In the genomic region with DNA sequence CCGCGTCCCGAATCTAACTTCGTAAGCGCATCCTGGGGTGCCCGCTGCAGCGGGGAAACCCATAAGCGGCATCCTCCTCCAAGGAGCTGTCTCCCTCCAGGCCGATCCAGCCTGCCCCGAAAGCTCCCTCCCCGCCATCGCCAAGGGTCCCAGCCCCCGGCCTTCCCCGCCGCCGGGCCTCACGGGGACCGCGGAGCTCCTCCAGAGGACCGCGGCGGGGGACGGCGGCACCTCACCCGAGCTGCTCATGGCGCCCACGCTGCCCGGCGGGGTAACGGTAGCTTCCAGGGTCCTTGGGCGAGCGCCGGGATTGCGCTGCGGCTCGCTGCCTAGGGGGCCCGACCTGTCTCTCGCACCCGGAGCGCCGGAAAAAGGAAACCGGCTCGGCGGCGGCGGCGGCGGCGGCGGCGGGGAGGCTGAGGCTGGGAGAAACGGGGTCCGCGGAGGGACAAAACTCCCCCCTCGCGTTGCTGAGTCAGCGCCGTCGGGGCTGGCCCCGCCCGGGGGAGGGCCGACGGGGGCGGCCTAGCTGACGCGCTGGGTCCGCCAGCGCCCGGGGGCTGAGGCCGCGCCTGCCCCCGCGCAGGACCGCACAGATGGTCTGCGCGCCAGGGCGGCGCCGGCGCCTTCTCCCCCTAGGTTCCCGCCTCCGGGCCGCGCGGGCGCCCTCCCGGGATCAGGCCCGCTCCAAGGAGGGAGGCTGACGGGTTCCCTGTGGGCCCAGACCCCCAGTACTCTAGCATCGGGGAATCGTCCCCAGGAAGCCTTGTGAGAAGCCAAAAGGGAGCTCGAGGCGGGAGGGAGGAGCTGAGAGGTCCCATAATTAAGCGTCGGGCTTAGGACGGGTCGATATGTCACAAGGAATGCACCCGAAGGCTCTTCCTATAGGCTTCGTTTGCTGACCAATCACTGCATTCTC, we compare ENCODE assay signal across 8 cellular contexts. TPM values are rescaled to one million over a fixed set of nuclear protein-coding genes. Genes with fewer than 3 reads are reported as not detected.
DNase-seq lines count a peak whose midpoint lies in the region; ATAC-seq, FAIRE-seq and TF ChIP-seq lines count a peak whose summit lies in the region.

A gene with protein sequence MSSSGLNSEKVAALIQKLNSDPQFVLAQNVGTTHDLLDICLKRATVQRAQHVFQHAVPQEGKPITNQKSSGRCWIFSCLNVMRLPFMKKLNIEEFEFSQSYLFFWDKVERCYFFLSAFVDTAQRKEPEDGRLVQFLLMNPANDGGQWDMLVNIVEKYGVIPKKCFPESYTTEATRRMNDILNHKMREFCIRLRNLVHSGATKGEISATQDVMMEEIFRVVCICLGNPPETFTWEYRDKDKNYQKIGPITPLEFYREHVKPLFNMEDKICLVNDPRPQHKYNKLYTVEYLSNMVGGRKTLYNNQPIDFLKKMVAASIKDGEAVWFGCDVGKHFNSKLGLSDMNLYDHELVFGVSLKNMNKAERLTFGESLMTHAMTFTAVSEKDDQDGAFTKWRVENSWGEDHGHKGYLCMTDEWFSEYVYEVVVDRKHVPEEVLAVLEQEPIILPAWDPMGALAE (minus strand): TSS at position 374 of the 919 bp plus-strand sequence. CDS start 125 bp downstream, at position 249.

- peak within 1 kb of the TSS; percentile 93 for H3K4me3 ChIP-seq in SJSA1

- peaks cover 44% of the 10 kb centered on the region for H3K36me3 ChIP-seq in SJSA1

- DNase-seq in D721Med (ENCODE audit: insufficient read length, low spot score) (peak; percentile 72), HuH-7.5 (ENCODE audit: low spot score) (peak; percentile 75), SJSA1 (ENCODE audit: low read depth in 1 of 2, low spot score in 2 of 2) (peak; percentile 89 to 92), germinal center (ENCODE audit: low spot score) (peak; percentile 89), nucleus accumbens (lab: John Stamatoyannopoulos, UW) (peak in 54 of 56 donors; percentile 12 to 84 (median 66)), substantia nigra (lab: John Stamatoyannopoulos, UW) (peak in 48 of 49 donors; percentile 9 to 82 (median 57))
- DNase-seq in activated naive CD4-positive, alpha-beta T cell treated with anti-CD3 and anti-CD28 coated beads for 36 hours = peak; percentile 85

- H3K9me3 Mint-ChIP-seq in activated naive CD4-positive, alpha-beta T cell treated with anti-CD3 and anti-CD28 coated beads for 36 hours = no peaks in the 10 kb centered on the region

- H3K27ac ChIP-seq in SJSA1 (peak within 1 kb of the TSS; percentile 92), substantia nigra (ENCODE audit: low read depth, low read length, poor library complexity, severe bottlenecking) (peak within 1 kb of the TSS; percentile 76)

- H3K9me3 ChIP-seq in SJSA1 (replicated peaks) = no peaks in the 10 kb centered on the region

- H3K4me1 Mint-ChIP-seq in activated naive CD4-positive, alpha-beta T cell treated with anti-CD3 and anti-CD28 coated beads for 36 hours (ENCODE audit: low read depth) = peaks cover 15% of the 10 kb centered on the region

- H3K4me1 ChIP-seq in SJSA1 (replicated peaks) = peaks cover 28% of the 10 kb centered on the region

- peaks cover 11% of the 10 kb centered on the region for H3K36me3 Mint-ChIP-seq in activated naive CD4-positive, alpha-beta T cell treated with anti-CD3 and anti-CD28 coated beads for 36 hours (ENCODE audit: low read depth)

- intact Hi-C loops in activated naive CD4-positive, alpha-beta T cell treated with anti-CD3 and anti-CD28 coated beads for 36 hours (cut with micrococcal nuclease) = loop anchor here (1.0 to 2.0 kb wide), 6 partner anchors 32 to 185 kb away; a partner anchor contains a TSS

- H3K27ac Mint-ChIP-seq in activated naive CD4-positive, alpha-beta T cell treated with anti-CD3 and anti-CD28 coated beads for 36 hours = peak within 1 kb of the TSS; percentile 87

- H3K27me3 Mint-ChIP-seq in activated naive CD4-positive, alpha-beta T cell treated with anti-CD3 and anti-CD28 coated beads for 36 hours (ENCODE audit: low read depth) = no peaks in the 10 kb centered on the region

- FAIRE-seq in D721Med (lab: Jason Lieb, UNC) = peak; percentile 60

- peak within 1 kb of the TSS; percentile 90 for H3K4me3 Mint-ChIP-seq in activated naive CD4-positive, alpha-beta T cell treated with anti-CD3 and anti-CD28 coated beads for 36 hours

- ATAC-seq in GM21367 (IDR thresholded peaks at IDR 0.05; ENCODE audit: unreplicated experiment) = peak; percentile 60

- CTCF ChIA-PET in activated naive CD4-positive, alpha-beta T cell treated with anti-CD3 and anti-CD28 coated beads for 36 hours (lab: Charles Lee) = interaction anchor here (0.5 to 3.2 kb wide), 12 partner anchors 9 to 187 kb away, joined by 3 to 19 read pairs (median 4); a partner anchor contains a TSS

- TF ChIP-seq CTCF in D721Med (IDR thresholded peaks at IDR 0.05; ENCODE audit: insufficient read depth, missing control alignments) = peak; percentile 0

- no peaks in the 10 kb centered on the region for H3K27me3 ChIP-seq in SJSA1 (replicated peaks)

RNA-seq across cellular contexts. Expression of the gene that starts here (rescaled TPM):
- 65.7 and 70.9 TPM in 2 replicates for total RNA-seq in SJSA1 (2014; rRNA removed; shearing (Covaris generic))
- total RNA-seq in activated naive CD4-positive, alpha-beta T cell treated with anti-CD3 and anti-CD28 coated beads for 36 hours = 10 to 100 TPM; 60.9 to 61.5 TPM

Comparison
In these comparisons a context has a peak if more than half of its experiments do, and no peak if none do; other contexts are left out.
1. Peak in every context shown above with its lines: DNase-seq, ATAC-seq, H3K4me3 ChIP-seq and H3K27ac ChIP-seq.